Comparison of ENCODE assay signal across 8 cellular contexts in the genomic region with DNA sequence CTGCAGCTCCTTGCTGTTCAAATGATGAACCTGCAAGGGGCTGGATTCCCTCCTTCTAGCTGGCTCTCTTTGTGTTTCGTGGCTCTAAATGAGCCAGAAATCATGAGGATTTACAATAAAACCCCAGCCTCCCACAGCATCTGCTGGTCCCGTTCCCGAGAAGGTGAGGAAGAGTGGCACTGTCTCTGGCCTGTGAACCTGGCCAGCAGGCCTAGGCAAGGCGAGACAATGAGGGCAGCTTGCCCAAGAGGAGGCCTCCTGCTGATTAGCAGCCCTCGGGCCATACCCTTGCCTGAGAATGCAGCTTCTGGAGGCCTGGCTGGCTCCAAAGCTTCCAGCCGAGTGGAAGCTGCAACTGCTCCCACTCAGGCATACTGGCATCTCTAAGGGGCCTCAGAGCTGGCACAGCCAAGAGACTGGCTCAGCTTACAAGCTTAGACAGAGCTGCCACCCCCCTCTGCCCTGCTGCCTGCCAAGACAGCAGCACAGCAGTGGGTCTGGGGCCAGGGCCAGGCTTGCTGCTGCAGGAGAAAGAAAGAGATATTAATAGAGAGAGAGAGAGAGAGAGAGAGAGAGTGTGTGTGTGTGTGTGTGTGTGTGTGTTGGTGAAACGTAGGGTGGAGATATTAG.
A peak's percentile ranks its signal among the peaks of the same experiment; 100 is the strongest.
DNase-seq lines count a peak whose midpoint lies in the region; TF ChIP-seq lines count a peak whose summit lies in the region.

No MANE protein-coding gene starts in this region.

- TF ChIP-seq CTCF in OCI-LY7 (conservative IDR thresholded peaks at IDR 0.05; ENCODE audit: low read length) (no peak; the same call in 1 of the 2 replicates), foreskin fibroblast (IDR thresholded peaks at IDR 0.05; ENCODE audit: low read depth, low read length) (no peak), parathyroid adenoma (IDR thresholded peaks at IDR 0.05) (no peak)

- no peak for TF ChIP-seq POLR2A in erythroblast (IDR thresholded peaks at IDR 0.05; ENCODE audit: low read length)

- no peak overlapping the region for H3K9ac ChIP-seq in parathyroid adenoma

- intact Hi-C loops in OCI-LY7 (cut with micrococcal nuclease; ENCODE audit: unreplicated experiment) = loop anchor here (1.0 to 5.0 kb wide), 5 partner anchors 46 to 525 kb away; partner anchors contain the start of genes HMG20A and PEAK1

- peak; percentile 80 for DNase-seq in EH (ENCODE audit: low read depth)
- no peak for DNase-seq in OCI-LY7 (ENCODE audit: low spot score)
- peak in 1 of 2 donors; percentile 64 for DNase-seq in foreskin fibroblast
- no peak for DNase-seq in activated CD4-positive, alpha-beta T cell treated with anti-CD3 and anti-CD28 coated beads, Interleukin-2, amount 50 U/mL, for 4 hours
- no peak for DNase-seq in SHP77 treated with DMSO at 0.1 percent for 48 hours (lab: John Stamatoyannopoulos, UW)
- DNase-seq in erythroblast (lab: John Stamatoyannopoulos, UW) = no peak
- no peak for DNase-seq in UCSD-AML1 (lab: John Stamatoyannopoulos, UW; ENCODE audit: unreplicated experiment)

- CTCF ChIA-PET in OCI-LY7 (lab: Charles Lee; ENCODE audit: unreplicated experiment) = interaction anchor here (0.5 to 3.0 kb wide), 7 partner anchors 10 to 490 kb away, joined by 3 to 20 read pairs (median 4); no protein-coding TSS in a partner anchor

- no peaks in the 10 kb centered on the region for H3K79me2 ChIP-seq in OCI-LY7 (ENCODE audit: insufficient read depth, low read depth, low read length)
- H3K79me2 ChIP-seq in parathyroid adenoma = no peaks in the 10 kb centered on the region

- H3K36me3 ChIP-seq in OCI-LY7 (ENCODE audit: insufficient read depth, low read length) (no peaks in the 10 kb centered on the region), parathyroid adenoma (ENCODE audit: control insufficient read depth, insufficient read depth, low read length) (no peaks in the 10 kb centered on the region)

- H3K27me3 ChIP-seq in parathyroid adenoma (ENCODE audit: control insufficient read depth, insufficient read depth, low read length) = no peaks in the 10 kb centered on the region

- no peak overlapping the region for H2AFZ ChIP-seq in OCI-LY7 (ENCODE audit: low read length)
- peak overlapping the region; percentile 43 for H2AFZ ChIP-seq in parathyroid adenoma

- POLR2A ChIA-PET in OCI-LY7 (lab: Charles Lee) = interaction anchor here (1.3 to 2.5 kb wide), 3 partner anchors 11 to 46 kb away, joined by 4 to 6 read pairs (median 5); no protein-coding TSS in a partner anchor

- no peak overlapping the region for H3K27ac ChIP-seq in OCI-LY7 (ENCODE audit: low read depth, low read length, poor library complexity, severe bottlenecking)
- H3K27ac ChIP-seq in parathyroid adenoma = peak overlapping the region; percentile 73

- H3K4me2 ChIP-seq in OCI-LY7 (ENCODE audit: low read length) (peak overlapping the region; percentile 52), parathyroid adenoma (ENCODE audit: low read length) (no peak overlapping the region)

- H4K20me1 ChIP-seq in OCI-LY7 (ENCODE audit: insufficient read depth, low read length) = no peaks in the 10 kb centered on the region

- no peaks in the 10 kb centered on the region for H3K9me3 ChIP-seq in OCI-LY7 (ENCODE audit: low read length)
- H3K9me3 ChIP-seq in parathyroid adenoma (ENCODE audit: control insufficient read depth, low read length) = no peaks in the 10 kb centered on the region

- H3K4me1 ChIP-seq in OCI-LY7 (ENCODE audit: insufficient read depth, low read length, poor library complexity, severe bottlenecking) = peaks cover 22% of the 10 kb centered on the region
- peaks cover 20% of the 10 kb centered on the region for H3K4me1 ChIP-seq in parathyroid adenoma

- H3K4me3 ChIP-seq in OCI-LY7 (ENCODE audit: low read depth, low read length, poor library complexity, severe bottlenecking) (no peak overlapping the region), foreskin fibroblast (ENCODE audit: low read depth in 1 of 2, low read length in 2 of 2) (peak overlapping the region; percentile 11 to 34), parathyroid adenoma (ENCODE audit: low read depth, low read length) (no peak overlapping the region)

- BruUV-seq in OCI-LY7 (replicated peaks; lab: Mats Ljungman, UMichigan) = no TSS peak

- H3K9me2 ChIP-seq in OCI-LY7 (ENCODE audit: insufficient read depth, low read length) = no peaks in the 10 kb centered on the region

Comparison
In these comparisons a context has a peak if more than half of its experiments do, and no peak if none do; other contexts are left out.
1. H3K4me3 ChIP-seq: peak in foreskin fibroblast (2 of 2); none in OCI-LY7 (single experiment) and parathyroid adenoma (single experiment).